ENCODE assay signal across 1 cellular context in genomic region chr11:57475191-57475590, GRCh38.
TF ChIP-seq lines count a peak whose summit lies in the region.

No MANE protein-coding gene starts in this region.

TF ChIP-seq in GM23338, 12 proteins besides CTCF, POLR2A, EP300 and RAD21:
- no peak for TF ChIP-seq ZNF462 (CRISPR knock-in tag; IDR thresholded peaks at IDR 0.05)
